ENCODE assay signal across 1 cellular context in genomic region chr11:68036717-68037239, GRCh38.
TF ChIP-seq lines count a peak whose summit lies in the region.

No MANE protein-coding gene starts in this region.

TF ChIP-seq in IMR-90, 13 proteins besides CTCF, POLR2A, EP300 and RAD21 (continued from another document):
- TF ChIP-seq, protein P1, sequence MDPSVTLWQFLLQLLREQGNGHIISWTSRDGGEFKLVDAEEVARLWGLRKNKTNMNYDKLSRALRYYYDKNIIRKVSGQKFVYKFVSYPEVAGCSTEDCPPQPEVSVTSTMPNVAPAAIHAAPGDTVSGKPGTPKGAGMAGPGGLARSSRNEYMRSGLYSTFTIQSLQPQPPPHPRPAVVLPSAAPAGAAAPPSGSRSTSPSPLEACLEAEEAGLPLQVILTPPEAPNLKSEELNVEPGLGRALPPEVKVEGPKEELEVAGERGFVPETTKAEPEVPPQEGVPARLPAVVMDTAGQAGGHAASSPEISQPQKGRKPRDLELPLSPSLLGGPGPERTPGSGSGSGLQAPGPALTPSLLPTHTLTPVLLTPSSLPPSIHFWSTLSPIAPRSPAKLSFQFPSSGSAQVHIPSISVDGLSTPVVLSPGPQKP (IDR thresholded peaks at IDR 0.05; ENCODE audit: borderline replicate concordance, low read depth, low read length): no peak
- TF ChIP-seq, protein P2, sequence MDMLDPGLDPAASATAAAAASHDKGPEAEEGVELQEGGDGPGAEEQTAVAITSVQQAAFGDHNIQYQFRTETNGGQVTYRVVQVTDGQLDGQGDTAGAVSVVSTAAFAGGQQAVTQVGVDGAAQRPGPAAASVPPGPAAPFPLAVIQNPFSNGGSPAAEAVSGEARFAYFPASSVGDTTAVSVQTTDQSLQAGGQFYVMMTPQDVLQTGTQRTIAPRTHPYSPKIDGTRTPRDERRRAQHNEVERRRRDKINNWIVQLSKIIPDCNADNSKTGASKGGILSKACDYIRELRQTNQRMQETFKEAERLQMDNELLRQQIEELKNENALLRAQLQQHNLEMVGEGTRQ (IDR thresholded peaks at IDR 0.05; ENCODE audit: low read depth, low read length): no peak
- no peak for TF ChIP-seq RFX5 (IDR thresholded peaks at IDR 0.05; ENCODE audit: low read depth, low read length)
